In the genomic region with DNA sequence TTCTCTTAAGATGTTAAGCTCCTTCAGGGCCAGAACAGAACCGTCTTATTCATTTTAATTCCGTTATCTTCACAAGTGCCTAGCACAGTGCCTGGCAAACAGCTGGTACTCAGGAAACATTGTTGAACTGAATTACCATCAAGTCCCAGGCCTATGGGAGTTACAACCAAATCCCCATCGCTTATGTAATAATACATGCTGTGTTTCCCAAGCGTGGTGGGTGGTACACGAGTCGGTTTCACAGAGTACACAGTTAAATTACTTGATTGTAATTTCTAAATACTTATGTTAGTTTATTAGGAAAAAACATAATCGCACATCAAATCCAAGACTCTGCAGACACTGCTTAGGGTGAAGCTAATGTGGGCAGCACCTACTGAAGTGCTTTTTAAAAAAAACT, we compare ENCODE assay signal across 8 cellular contexts. TPM values are rescaled to one million over a fixed set of nuclear protein-coding genes. Genes with fewer than 3 reads are reported as not detected.
DNase-seq lines count a peak whose midpoint lies in the region; ATAC-seq lines count a peak whose summit lies in the region.

No MANE protein-coding gene starts in this region.

- peaks cover 30% of the 10 kb centered on the region for H3K4me1 Mint-ChIP-seq in activated naive CD8-positive, alpha-beta T cell treated with anti-CD3 and anti-CD28 coated beads, Interleukin-2, amount 10 ng/mL, durations not matched to agents 7 days and 5 days
- peaks cover 23 to 49% of the 10 kb centered on the region in 2 donors for H3K4me1 Mint-ChIP-seq in immature natural killer cell

- POLR2A ChIA-PET in activated naive CD8-positive, alpha-beta T cell treated with anti-CD3 and anti-CD28 coated beads, Interleukin-2, amount 10 ng/mL, durations not matched to agents 7 days and 5 days (lab: Charles Lee), result interaction anchor here (1.3 kb wide), 1 partner anchor 37 kb away, joined by 3 read pairs; a partner anchor contains a TSS

- no peak for ATAC-seq in activated naive CD8-positive, alpha-beta T cell treated with anti-CD3 and anti-CD28 coated beads, Interleukin-2, amount 10 ng/mL, durations not matched to agents 7 days and 5 days (ENCODE audit: low read depth)
- ATAC-seq in GM19324 (IDR thresholded peaks at IDR 0.05; ENCODE audit: low FRiP score, unreplicated experiment), result no peak

- H3K4me3 Mint-ChIP-seq in activated naive CD8-positive, alpha-beta T cell treated with anti-CD3 and anti-CD28 coated beads, Interleukin-2, amount 10 ng/mL, durations not matched to agents 7 days and 5 days, result peak overlapping the region; percentile 100
- peak overlapping the region; percentile 99 to 100 (median 100) for H3K4me3 Mint-ChIP-seq in immature natural killer cell

- peak overlapping the region; percentile 99 for H3K27ac Mint-ChIP-seq in activated naive CD8-positive, alpha-beta T cell treated with anti-CD3 and anti-CD28 coated beads, Interleukin-2, amount 10 ng/mL, durations not matched to agents 7 days and 5 days
- H3K27ac Mint-ChIP-seq in immature natural killer cell, result peak overlapping the region; percentile 93 to 100 (median 100)

- H3K27me3 Mint-ChIP-seq in activated naive CD8-positive, alpha-beta T cell treated with anti-CD3 and anti-CD28 coated beads, Interleukin-2, amount 10 ng/mL, durations not matched to agents 7 days and 5 days, result no peaks in the 10 kb centered on the region
- H3K27me3 Mint-ChIP-seq in immature natural killer cell (ENCODE audit: low read depth in 3 of 3), result peaks cover 0 to 4% (median 2%) of the 10 kb centered on the region in 3 donors

- DNase-seq in CD1c-positive myeloid dendritic cell (ENCODE audit: extremely low spot score), result peak; percentile 36
- peak; percentile 8 for DNase-seq in HS-5 (ENCODE audit: low read depth)
- no peak for DNase-seq in activated naive CD8-positive, alpha-beta T cell treated with anti-CD3 and anti-CD28 coated beads, Interleukin-2, amount 10 ng/mL, durations not matched to agents 7 days and 5 days
- no peak for DNase-seq in immature natural killer cell
- DNase-seq in stromal cell of bone marrow (ENCODE audit: low read depth), result peak; percentile 3
- DNase-seq in kidney tubule cell (ENCODE audit: low spot score), result no peak
- DNase-seq in activated CD4-positive, alpha-beta T cell treated with anti-CD3 and anti-CD28 coated beads for 48 hours, result no peak

- H3K9me3 Mint-ChIP-seq in activated naive CD8-positive, alpha-beta T cell treated with anti-CD3 and anti-CD28 coated beads, Interleukin-2, amount 10 ng/mL, durations not matched to agents 7 days and 5 days, result no peaks in the 10 kb centered on the region
- no peaks in the 10 kb centered on the region for H3K9me3 Mint-ChIP-seq in immature natural killer cell

- H3K36me3 Mint-ChIP-seq in activated naive CD8-positive, alpha-beta T cell treated with anti-CD3 and anti-CD28 coated beads, Interleukin-2, amount 10 ng/mL, durations not matched to agents 7 days and 5 days, result peaks cover 24% of the 10 kb centered on the region
- peaks cover 0 to 12% (median 0%) of the 10 kb centered on the region in 3 donors for H3K36me3 Mint-ChIP-seq in immature natural killer cell

RNA-seq across cellular contexts. Expression of a gene that starts 1.0 kb away (rescaled TPM):
- total RNA-seq in activated naive CD8-positive, alpha-beta T cell treated with anti-CD3 and anti-CD28 coated beads, Interleukin-2, amount 10 ng/mL, durations not matched to agents 7 days and 5 days, result 10 to 100 TPM; 59.9 to 63.8 TPM
- polyA plus RNA-seq in immature natural killer cell, result 10 to 100 TPM; 21.1 to 34.8 (median 22.8) TPM

RNA-seq across cellular contexts. Expression of a gene that starts 36.4 kb away (rescaled TPM):
- total RNA-seq in activated naive CD8-positive, alpha-beta T cell treated with anti-CD3 and anti-CD28 coated beads, Interleukin-2, amount 10 ng/mL, durations not matched to agents 7 days and 5 days, result 10 to 100 TPM; 13.4 to 13.8 TPM
- polyA plus RNA-seq in immature natural killer cell, result 10 to 100 TPM in 1 of 3 donors, 1 to 10 TPM in 2; 2.9 to 10.7 (median 5.2) TPM

Comparison
In these comparisons a context has a peak if more than half of its experiments do, and no peak if none do; other contexts are left out.
1. DNase-seq: peak in CD1c-positive myeloid dendritic cell (single experiment), HS-5 (single experiment) and stromal cell of bone marrow (single experiment); none in activated naive CD8-positive, alpha-beta T cell treated with anti-CD3 and anti-CD28 coated beads, Interleukin-2, amount 10 ng/mL, durations not matched to agents 7 days and 5 days (single experiment), immature natural killer cell (0 of 3), kidney tubule cell (single experiment) and activated CD4-positive, alpha-beta T cell treated with anti-CD3 and anti-CD28 coated beads for 48 hours (single experiment).